ENCODE assay signal across 8 cellular contexts in the genomic region with DNA sequence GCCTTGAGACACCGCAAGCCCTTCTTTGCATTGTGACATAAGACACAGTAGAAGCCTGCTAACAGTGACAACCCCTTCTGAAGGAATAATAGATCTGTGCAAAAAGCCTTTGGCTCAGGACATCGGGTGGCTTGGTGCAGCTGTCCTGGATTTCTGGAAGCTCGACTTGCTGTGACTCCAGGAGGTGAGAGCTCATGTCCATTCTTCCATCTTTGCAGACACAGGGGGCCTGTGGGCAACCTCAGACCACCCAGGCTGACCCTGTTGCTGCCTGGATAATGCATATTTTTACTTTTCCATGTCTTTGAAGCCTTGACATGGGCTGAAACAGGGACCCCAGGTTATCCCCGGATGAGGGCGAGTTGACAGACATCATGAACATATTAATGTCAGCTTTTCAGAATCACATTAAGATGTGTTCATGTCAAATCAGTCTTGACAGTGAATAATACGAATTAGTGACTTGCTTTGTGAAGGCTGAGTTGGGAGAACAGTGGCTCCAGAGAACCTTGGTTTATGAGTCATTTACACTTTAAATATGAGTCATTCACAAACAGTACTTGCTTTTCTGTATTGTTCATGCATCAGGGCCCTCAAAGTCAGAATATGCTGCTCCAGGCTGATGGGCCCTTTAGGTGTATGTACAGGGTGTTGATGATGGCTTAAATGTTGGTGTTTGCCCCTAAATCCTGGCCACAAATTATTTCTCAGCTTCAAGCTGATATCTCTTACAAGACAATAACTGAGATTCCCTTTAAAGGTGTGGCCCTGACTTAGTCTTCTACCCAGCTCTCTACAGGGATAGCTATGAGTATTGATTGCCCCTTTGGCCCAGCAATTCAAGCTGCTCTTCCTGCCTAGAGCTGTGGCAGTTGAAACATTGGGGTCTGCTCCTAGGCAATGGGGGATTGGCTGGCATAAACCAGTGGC.
DNase-seq lines count a peak whose midpoint lies in the region; ATAC-seq and TF ChIP-seq lines count a peak whose summit lies in the region.

No MANE protein-coding gene starts in this region.

- H4K8ac ChIP-seq in mesendoderm (ENCODE audit: low read depth, low read length): no peak overlapping the region

- no peak overlapping the region for H3K4me3 ChIP-seq in mesendoderm (ENCODE audit: low read length)
- no peak overlapping the region for H3K4me3 ChIP-seq in testis

- H2AK5ac ChIP-seq in mesendoderm (ENCODE audit: low read length): no peak overlapping the region

- H2BK5ac ChIP-seq in mesendoderm (ENCODE audit: low read length): no peak overlapping the region

- H3K27ac ChIP-seq in RWPE1 (peak overlapping the region; percentile 66), mesendoderm (ENCODE audit: low read depth, low read length) (peak overlapping the region; percentile 33), testis (no peak overlapping the region)

- H3K23ac ChIP-seq in mesendoderm (ENCODE audit: low read length): no peak overlapping the region

- H3K79me2 ChIP-seq in mesendoderm (ENCODE audit: control insufficient read depth, insufficient read depth, low read length): no peaks in the 10 kb centered on the region

- peak overlapping the region; percentile 13 for H3K9ac ChIP-seq in mesendoderm (ENCODE audit: low read length)

- H2BK120ac ChIP-seq in mesendoderm (ENCODE audit: low read depth, low read length): no peak overlapping the region

- H3K4me2 ChIP-seq in mesendoderm (ENCODE audit: low read length): no peak overlapping the region

- H3K56ac ChIP-seq in mesendoderm (ENCODE audit: low read length): peak overlapping the region; percentile 59

- peak overlapping the region; percentile 14 for H3K18ac ChIP-seq in mesendoderm (ENCODE audit: low read length)

- no peaks in the 10 kb centered on the region for H3K36me3 ChIP-seq in mesendoderm (ENCODE audit: control insufficient read depth, insufficient read depth, low read length)
- H3K36me3 ChIP-seq in testis (ENCODE audit: low read depth, missing control alignments): no peaks in the 10 kb centered on the region

- TF ChIP-seq CTCF in RWPE1 (conservative IDR thresholded peaks at IDR 0.05; ENCODE audit: low read depth): no peak
- TF ChIP-seq CTCF in testis (IDR thresholded peaks at IDR 0.05): no peak

- H3K27me3 ChIP-seq in mesendoderm (ENCODE audit: insufficient read depth, low read length, poor library complexity): no peaks in the 10 kb centered on the region
- H3K27me3 ChIP-seq in testis: no peaks in the 10 kb centered on the region

- H3K79me1 ChIP-seq in mesendoderm (ENCODE audit: low read length): no peaks in the 10 kb centered on the region

- H4K5ac ChIP-seq in mesendoderm (ENCODE audit: low read length): no peak overlapping the region

- H2BK15ac ChIP-seq in mesendoderm (replicated peaks; ENCODE audit: low read depth): no peak overlapping the region

- POLR2A ChIA-PET in RWPE1 (lab: Yijun Ruan, JAX; ENCODE audit: low non-redundant PET): no interaction called here

- no CpG with 5 or more reads among the region's 6 CpGs for WGBS in mesendoderm (ENCODE audit: extremely low coverage, insufficient coverage, low lambda C conversion rate)
- WGBS in testis, 2 donors: 89 to 96% methylated on average over 6 of the region's 6 CpGs

- H3K4ac ChIP-seq in mesendoderm (ENCODE audit: low read depth, low read length): no peak overlapping the region

- ATAC-seq in GM18498 (IDR thresholded peaks at IDR 0.05; ENCODE audit: unreplicated experiment): peak; percentile 69
- peak; percentile 78 for ATAC-seq in HG02588 (IDR thresholded peaks at IDR 0.05; ENCODE audit: unreplicated experiment)

- no peaks in the 10 kb centered on the region for H3K9me3 ChIP-seq in testis

- peak; percentile 81 for DNase-seq in RWPE1 (ENCODE audit: low spot score)
- no peak for DNase-seq in mesendoderm
- DNase-seq in NCI-H82 (lab: John Stamatoyannopoulos, UW): no peak
- DNase-seq in testis: no peak
- DNase-seq in cerebellum (ENCODE audit: low spot score): no peak
- no peak for DNase-seq in activated CD4-positive, CD25-positive, alpha-beta regulatory T cell (lab: John Stamatoyannopoulos, UW)

- intact Hi-C loops in testis (cut with DNase I; ENCODE audit: low total_unique reads): no loop called here

- no peak for TF ChIP-seq POLR2A in testis (IDR thresholded peaks at IDR 0.05)

- CTCF ChIA-PET in RWPE1 (lab: Yijun Ruan, JAX): interaction anchor here (0.6 to 1.4 kb wide), 2 partner anchors 194 to 221 kb away, joined by 3 to 5 read pairs; no protein-coding TSS in a partner anchor

- peaks cover 9% of the 10 kb centered on the region for H3K4me1 ChIP-seq in mesendoderm (ENCODE audit: control insufficient read depth, low read depth, low read length)
- no peaks in the 10 kb centered on the region for H3K4me1 ChIP-seq in testis

Comparison
In these comparisons a context has a peak if more than half of its experiments do, and no peak if none do; other contexts are left out.
1. H3K27ac ChIP-seq: peak in RWPE1 (single experiment) and mesendoderm (single experiment); none in testis (0 of 2).